1 cellular context compared by ENCODE assay signal in the genomic region with DNA sequence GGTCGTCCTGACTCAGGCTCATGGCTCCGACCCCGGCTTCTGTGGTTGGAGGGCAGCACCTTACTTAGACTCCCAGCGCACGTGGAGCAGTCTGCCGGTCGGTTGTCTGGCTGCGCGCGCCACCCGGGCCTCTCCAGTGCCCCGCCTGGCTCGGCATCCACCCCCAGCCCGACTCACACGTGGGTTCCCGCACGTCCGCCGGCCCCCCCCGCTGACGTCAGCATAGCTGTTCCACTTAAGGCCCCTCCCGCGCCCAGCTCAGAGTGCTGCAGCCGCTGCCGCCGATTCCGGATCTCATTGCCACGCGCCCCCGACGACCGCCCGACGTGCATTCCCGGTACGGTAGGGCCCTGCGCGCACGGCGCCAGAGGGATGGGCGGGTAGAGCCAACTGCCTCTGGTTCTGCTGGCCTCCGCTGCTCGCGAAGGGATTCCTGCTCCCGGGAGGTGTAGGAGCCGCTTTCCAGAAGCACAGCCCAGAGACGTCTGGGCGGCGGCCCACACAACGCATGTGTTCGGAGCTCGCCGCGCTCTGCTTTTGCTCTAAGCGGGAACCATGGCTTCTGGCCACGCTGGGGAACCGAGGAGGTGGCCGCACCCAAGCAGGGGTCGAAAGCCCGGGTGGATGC.
TF ChIP-seq lines count a peak whose summit lies in the region.

Gene LDHA (plus strand): TSS at position 264 of the 628 bp plus-strand sequence. CDS start 2,280 bp downstream, outside the sequence.

TF ChIP-seq in HepG2, 621 proteins besides CTCF, POLR2A, EP300 and RAD21 (continued from another document and continues in another):
- TF ChIP-seq ZNF276 (CRISPR knock-in tag; IDR thresholded peaks at IDR 0.05; ENCODE audit: low read depth), result peak; percentile 88
- peak; percentile 76 for TF ChIP-seq ZFP1 (CRISPR knock-in tag; IDR thresholded peaks at IDR 0.05)
- peak; percentile 99 for TF ChIP-seq YEATS4 (CRISPR knock-in tag; IDR thresholded peaks at IDR 0.05; ENCODE audit: borderline replicate concordance)
- TF ChIP-seq ASH2L (IDR thresholded peaks at IDR 0.05; ENCODE audit: insufficient read length, low read depth, low read length), result peak; percentile 81
- TF ChIP-seq GATAD2A (CRISPR knock-in tag; IDR thresholded peaks at IDR 0.05), result peak; percentile 69; the same call in 1 of the 2 replicates
- TF ChIP-seq ZNF44 (CRISPR knock-in tag; IDR thresholded peaks at IDR 0.05), result peak; percentile 86
- TF ChIP-seq THAP7 (CRISPR knock-in tag; IDR thresholded peaks at IDR 0.05), result peak; percentile 72; the same call in 1 of the 2 replicates
- TF ChIP-seq ZFX (CRISPR knock-in tag; IDR thresholded peaks at IDR 0.05; ENCODE audit: low read depth), result peak; percentile 92
- peak; percentile 94 for TF ChIP-seq ZNF234 (CRISPR knock-in tag; conservative IDR thresholded peaks at IDR 0.05)
- TF ChIP-seq, protein P1, sequence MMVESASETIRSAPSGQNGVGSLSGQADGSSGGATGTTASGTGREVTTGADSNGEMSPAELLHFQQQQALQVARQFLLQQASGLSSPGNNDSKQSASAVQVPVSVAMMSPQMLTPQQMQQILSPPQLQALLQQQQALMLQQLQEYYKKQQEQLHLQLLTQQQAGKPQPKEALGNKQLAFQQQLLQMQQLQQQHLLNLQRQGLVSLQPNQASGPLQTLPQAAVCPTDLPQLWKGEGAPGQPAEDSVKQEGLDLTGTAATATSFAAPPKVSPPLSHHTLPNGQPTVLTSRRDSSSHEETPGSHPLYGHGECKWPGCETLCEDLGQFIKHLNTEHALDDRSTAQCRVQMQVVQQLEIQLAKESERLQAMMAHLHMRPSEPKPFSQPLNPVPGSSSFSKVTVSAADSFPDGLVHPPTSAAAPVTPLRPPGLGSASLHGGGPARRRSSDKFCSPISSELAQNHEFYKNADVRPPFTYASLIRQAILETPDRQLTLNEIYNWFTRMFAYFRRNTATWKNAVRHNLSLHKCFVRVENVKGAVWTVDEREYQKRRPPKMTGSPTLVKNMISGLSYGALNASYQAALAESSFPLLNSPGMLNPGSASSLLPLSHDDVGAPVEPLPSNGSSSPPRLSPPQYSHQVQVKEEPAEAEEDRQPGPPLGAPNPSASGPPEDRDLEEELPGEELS (CRISPR knock-in tag; IDR thresholded peaks at IDR 0.05), result peak; percentile 78
- TF ChIP-seq, protein P2, sequence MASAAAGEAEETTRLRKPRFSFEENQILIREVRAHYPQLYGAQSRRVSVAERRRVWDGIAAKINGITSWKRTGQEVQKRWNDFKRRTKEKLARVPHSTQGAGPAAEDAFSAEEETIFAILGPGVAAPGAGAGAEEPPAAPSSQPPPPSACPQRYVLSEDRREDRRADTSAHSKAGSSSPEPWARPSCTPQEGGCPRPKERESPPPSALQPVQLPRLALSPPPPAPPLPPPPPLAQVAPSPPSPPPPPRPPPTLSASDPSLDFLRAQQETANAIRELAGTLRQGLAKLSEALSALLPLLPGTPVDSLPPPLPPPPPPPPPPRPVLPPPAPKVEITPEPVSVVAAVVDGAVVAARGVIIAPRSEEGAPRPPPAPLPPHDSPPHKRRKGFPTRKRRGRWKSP (CRISPR knock-in tag; IDR thresholded peaks at IDR 0.05), result peak; percentile 95
- TF ChIP-seq ZBTB20 (CRISPR knock-in tag; IDR thresholded peaks at IDR 0.05; ENCODE audit: borderline replicate concordance, low read depth), result peak; percentile 93; the same call in 1 of the 2 replicates
- TF ChIP-seq ARNT2 (CRISPR knock-in tag; IDR thresholded peaks at IDR 0.05; ENCODE audit: low read depth), result peak; percentile 97
- peak; percentile 86; the same call in 1 of the 2 replicates for TF ChIP-seq BRD4 (CRISPR knock-in tag; IDR thresholded peaks at IDR 0.05)
- TF ChIP-seq SKIL (CRISPR knock-in tag; IDR thresholded peaks at IDR 0.05; ENCODE audit: borderline replicate concordance), result peak; percentile 94
- TF ChIP-seq ZNF160 (CRISPR knock-in tag; IDR thresholded peaks at IDR 0.05), result peak; percentile 92
- TF ChIP-seq ZNF362 (CRISPR knock-in tag; IDR thresholded peaks at IDR 0.05; ENCODE audit: borderline replicate concordance), result peak; percentile 76; the same call in 1 of the 2 replicates
- TF ChIP-seq, protein P3, sequence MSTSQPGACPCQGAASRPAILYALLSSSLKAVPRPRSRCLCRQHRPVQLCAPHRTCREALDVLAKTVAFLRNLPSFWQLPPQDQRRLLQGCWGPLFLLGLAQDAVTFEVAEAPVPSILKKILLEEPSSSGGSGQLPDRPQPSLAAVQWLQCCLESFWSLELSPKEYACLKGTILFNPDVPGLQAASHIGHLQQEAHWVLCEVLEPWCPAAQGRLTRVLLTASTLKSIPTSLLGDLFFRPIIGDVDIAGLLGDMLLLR (CRISPR knock-in tag; IDR thresholded peaks at IDR 0.05), result peak; percentile 99
- TF ChIP-seq, protein P4, sequence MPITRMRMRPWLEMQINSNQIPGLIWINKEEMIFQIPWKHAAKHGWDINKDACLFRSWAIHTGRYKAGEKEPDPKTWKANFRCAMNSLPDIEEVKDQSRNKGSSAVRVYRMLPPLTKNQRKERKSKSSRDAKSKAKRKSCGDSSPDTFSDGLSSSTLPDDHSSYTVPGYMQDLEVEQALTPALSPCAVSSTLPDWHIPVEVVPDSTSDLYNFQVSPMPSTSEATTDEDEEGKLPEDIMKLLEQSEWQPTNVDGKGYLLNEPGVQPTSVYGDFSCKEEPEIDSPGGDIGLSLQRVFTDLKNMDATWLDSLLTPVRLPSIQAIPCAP (CRISPR knock-in tag; IDR thresholded peaks at IDR 0.05; ENCODE audit: low read depth), result 0 out of 2 replicates have a peak, but pooled peaks have one; percentile 57
- TF ChIP-seq STAG1 (CRISPR knock-in tag; IDR thresholded peaks at IDR 0.05), result peak; percentile 23
- TF ChIP-seq ZKSCAN1 (IDR thresholded peaks at IDR 0.05; ENCODE audit: low read length), result no peak
- TF ChIP-seq ZNF451 (CRISPR knock-in tag; IDR thresholded peaks at IDR 0.05), result peak; percentile 98
- TF ChIP-seq ZNF782 (CRISPR knock-in tag; IDR thresholded peaks at IDR 0.05; ENCODE audit: borderline replicate concordance), result no peak; the same call in 1 of the 2 replicates
- no peak for TF ChIP-seq CBX2 (IDR thresholded peaks at IDR 0.05; ENCODE audit: low read depth, low read length)
- TF ChIP-seq CBX2 (CRISPR knock-in tag; IDR thresholded peaks at IDR 0.05; ENCODE audit: low read depth), result no peak
- peak; percentile 98 for TF ChIP-seq ZNF547 (CRISPR knock-in tag; IDR thresholded peaks at IDR 0.05)
- peak; percentile 99 for TF ChIP-seq ZNF709 (CRISPR knock-in tag; IDR thresholded peaks at IDR 0.05)
- TF ChIP-seq ZNF512B (CRISPR knock-in tag; IDR thresholded peaks at IDR 0.05; ENCODE audit: borderline replicate concordance), result peak; percentile 49
- TF ChIP-seq HOXA7 (CRISPR knock-in tag; IDR thresholded peaks at IDR 0.05), result 0 out of 2 replicates have a peak, but pooled peaks have one; percentile 85
- no peak for TF ChIP-seq CC2D1A (CRISPR knock-in tag; IDR thresholded peaks at IDR 0.05)
- peak; percentile 90 for TF ChIP-seq CREM (IDR thresholded peaks at IDR 0.05)
- TF ChIP-seq CREM (CRISPR knock-in tag; IDR thresholded peaks at IDR 0.05), result no peak
- no peak for TF ChIP-seq KAT2B (IDR thresholded peaks at IDR 0.05; ENCODE audit: borderline replicate concordance, low read depth, low read length)
- peak; percentile 84 for TF ChIP-seq MAF1 (CRISPR knock-in tag; IDR thresholded peaks at IDR 0.05; ENCODE audit: borderline replicate concordance)
- no peak for TF ChIP-seq RORA (CRISPR knock-in tag; IDR thresholded peaks at IDR 0.05)
- peak; percentile 74; the same call in 1 of the 2 replicates for TF ChIP-seq ZNF253 (CRISPR knock-in tag; IDR thresholded peaks at IDR 0.05; ENCODE audit: borderline replicate concordance)
- TF ChIP-seq HIVEP1 (CRISPR knock-in tag; IDR thresholded peaks at IDR 0.05), result peak; percentile 97
- TF ChIP-seq, protein P5, sequence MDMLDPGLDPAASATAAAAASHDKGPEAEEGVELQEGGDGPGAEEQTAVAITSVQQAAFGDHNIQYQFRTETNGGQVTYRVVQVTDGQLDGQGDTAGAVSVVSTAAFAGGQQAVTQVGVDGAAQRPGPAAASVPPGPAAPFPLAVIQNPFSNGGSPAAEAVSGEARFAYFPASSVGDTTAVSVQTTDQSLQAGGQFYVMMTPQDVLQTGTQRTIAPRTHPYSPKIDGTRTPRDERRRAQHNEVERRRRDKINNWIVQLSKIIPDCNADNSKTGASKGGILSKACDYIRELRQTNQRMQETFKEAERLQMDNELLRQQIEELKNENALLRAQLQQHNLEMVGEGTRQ (IDR thresholded peaks at IDR 0.05; ENCODE audit: low read depth, low read length), result peak; percentile 43; the same call in 1 of the 2 replicates
- TF ChIP-seq, protein P5 (CRISPR knock-in tag; IDR thresholded peaks at IDR 0.05; ENCODE audit: borderline replicate concordance), result peak; percentile 85
- TF ChIP-seq PATZ1 (CRISPR knock-in tag; IDR thresholded peaks at IDR 0.05), result peak; percentile 99
